In the genomic region with DNA sequence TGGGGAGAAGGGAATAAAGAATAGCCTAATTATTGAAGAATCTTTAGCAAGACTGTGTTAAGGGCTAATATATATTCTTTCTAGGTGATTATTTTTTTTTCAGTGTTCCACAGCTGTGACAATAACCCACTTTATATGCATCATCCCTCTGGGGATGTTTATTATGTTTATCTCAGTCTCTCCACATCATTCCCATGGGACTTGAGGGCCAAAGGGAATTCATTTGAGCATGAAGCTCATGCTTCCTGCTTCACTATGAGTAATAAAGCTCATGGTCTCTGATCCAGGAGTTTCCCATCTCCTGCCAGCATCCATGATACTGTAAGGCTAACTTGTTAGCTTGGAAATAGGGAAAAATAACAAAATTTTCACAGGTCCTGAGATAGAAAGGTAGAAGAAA, we compare ENCODE assay signal across 23 cellular contexts.
"Had no signal": no experiment of that assay in that cellular context is flagged by ENCODE, and none has a peak within 500 bp of the region (broad histone marks: within the 10 kb centered on the region; RNA-seq: fewer than 3 reads in every experiment).

No MANE protein-coding gene starts in this region.

- H3K36me3 ChIP-seq: adrenal gland, neural progenitor cell, right atrium auricular region, suprapubic skin, tibial artery had no signal

- ATAC-seq: esophagus mucosa, natural killer cell had no signal

- H3K9ac ChIP-seq: neural progenitor cell had no signal

- H3K4me1 ChIP-seq: adrenal gland, right atrium auricular region, suprapubic skin, tibial artery had no signal

- H2AFZ ChIP-seq: neural progenitor cell had no signal

- H3K4me3 ChIP-seq: adrenal gland, neural progenitor cell, right atrium auricular region, suprapubic skin, tibial artery had no signal

- DNase-seq: activated CD4-positive, alpha-beta T cell treated with anti-CD3 and anti-CD28 coated beads for 4 hours; activated CD4-positive, alpha-beta T cell treated with anti-CD3 and anti-CD28 coated beads, Interleukin-2, amount 50 U/mL, for 48 hours; activated CD8-positive, alpha-beta memory T cell treated with anti-CD3 and anti-CD28 coated beads for 24 hours; activated effector memory CD4-positive, alpha-beta T cell treated with anti-CD3 and anti-CD28 coated beads, Interleukin-2, amount 50 U/mL, for 16 hours; activated naive CD4-positive, alpha-beta T cell treated with anti-CD3 and anti-CD28 coated beads for 36 hours; activated naive CD8-positive, alpha-beta T cell treated with anti-CD3 and anti-CD28 coated beads for 36 hours; adrenal gland; aorta; cortex of kidney; foreskin fibroblast; head of caudate nucleus; hippocampal formation; immature natural killer cell; kidney; natural killer cell; occipital lobe; stimulated activated naive CD4-positive, alpha-beta T cell; tibial artery had no signal

- H3K9me3 ChIP-seq: adrenal gland, right atrium auricular region, suprapubic skin, tibial artery had no signal

- H3K27me3 ChIP-seq: adrenal gland, neural progenitor cell, right atrium auricular region, suprapubic skin, tibial artery had no signal

- H3K4me2 ChIP-seq: neural progenitor cell had no signal

- H3K27ac ChIP-seq: adrenal gland, neural progenitor cell, right atrium auricular region, suprapubic skin, tibial artery, VCaP had no signal
